In the genomic region with DNA sequence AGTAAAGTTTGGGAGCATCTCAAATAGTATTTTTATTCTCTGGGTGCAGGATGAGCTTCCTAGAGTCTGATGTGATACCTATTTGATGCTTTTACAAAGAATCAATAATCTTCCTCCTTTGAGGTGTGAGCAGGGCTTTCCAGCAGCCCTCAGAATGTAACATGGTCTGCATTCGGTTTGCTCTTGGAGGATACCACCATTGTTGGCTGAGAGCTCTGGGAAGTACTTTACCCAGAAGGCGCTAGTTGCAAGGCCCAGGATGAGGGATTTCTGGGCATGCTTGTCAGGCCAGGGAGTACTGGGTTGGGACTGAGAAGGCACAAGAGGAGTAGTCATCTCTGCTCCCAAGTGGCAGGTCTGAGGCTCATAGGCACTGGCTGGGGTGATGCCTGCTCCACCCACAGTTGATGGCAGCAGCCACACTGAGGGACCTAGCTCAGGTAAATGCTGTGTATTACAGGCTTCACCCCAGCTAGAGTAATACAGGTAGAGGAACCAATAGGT, we compare ENCODE assay signal across 8 cellular contexts. TPM values are rescaled to one million over a fixed set of nuclear protein-coding genes. Genes with fewer than 3 reads are reported as not detected.
DNase-seq lines count a peak whose midpoint lies in the region; ATAC-seq and TF ChIP-seq lines count a peak whose summit lies in the region.
"Not testable (repeated sequence)": the region's sequence is repeated elsewhere in the genome, so short reads cannot be mapped to it uniquely, and the experiment has no call there.

No MANE protein-coding gene starts in this region.

- H3K9me3 Mint-ChIP-seq in activated CD8-positive, alpha-beta T cell treated with anti-CD3 and anti-CD28 coated beads, Interleukin-2, amount 10 ng/mL, durations not matched to agents 7 days and 5 days (ENCODE audit: insufficient read depth) = not testable (repeated sequence)
- H3K9me3 Mint-ChIP-seq in effector memory CD8-positive, alpha-beta T cell = peaks cover 6 to 14% of the 10 kb centered on the region in 2 donors

- peak overlapping the region; percentile 79 for H3K4me3 ChIP-seq in BLaER1
- peak overlapping the region; percentile 97 for H3K4me3 ChIP-seq in Loucy (ENCODE audit: low read length, poor library complexity, severe bottlenecking)
- H3K4me3 ChIP-seq in right lobe of liver = peak overlapping the region in 2 of 3 donors; percentile 73 to 83
- peak overlapping the region; percentile 76 for H3K4me3 ChIP-seq in skeletal muscle cell (ENCODE audit: low read depth, low read length)

- peak overlapping the region; percentile 94 for H3K27ac Mint-ChIP-seq in activated CD8-positive, alpha-beta T cell treated with anti-CD3 and anti-CD28 coated beads, Interleukin-2, amount 10 ng/mL, durations not matched to agents 7 days and 5 days
- H3K27ac Mint-ChIP-seq in effector memory CD8-positive, alpha-beta T cell = peak overlapping the region; percentile 98 to 99

- not testable (repeated sequence) for DNase-seq in activated CD8-positive, alpha-beta T cell treated with anti-CD3 and anti-CD28 coated beads, Interleukin-2, amount 10 ng/mL, durations not matched to agents 7 days and 5 days; effector memory CD8-positive, alpha-beta T cell; right lobe of liver; skeletal muscle cell (ENCODE audit: low read depth)

- WGBS in right lobe of liver (ENCODE audit: insufficient coverage, low coverage, low lambda C conversion rate, missing lambda C conversion rate) = no CpG with 5 or more reads among the region's 2 CpGs

- H4K20me1 ChIP-seq in BLaER1 (peaks cover 71% of the 10 kb centered on the region), Loucy (ENCODE audit: insufficient read depth, low read length, poor library complexity, severe bottlenecking) (peaks cover 14% of the 10 kb centered on the region)

- H3K27me3 Mint-ChIP-seq in activated CD8-positive, alpha-beta T cell treated with anti-CD3 and anti-CD28 coated beads, Interleukin-2, amount 10 ng/mL, durations not matched to agents 7 days and 5 days (ENCODE audit: low read depth); effector memory CD8-positive, alpha-beta T cell: not testable (repeated sequence)

- not testable (repeated sequence) for TF ChIP-seq POLR2A in right lobe of liver (IDR thresholded peaks at IDR 0.05)

- H3K36me3 Mint-ChIP-seq in activated CD8-positive, alpha-beta T cell treated with anti-CD3 and anti-CD28 coated beads, Interleukin-2, amount 10 ng/mL, durations not matched to agents 7 days and 5 days (ENCODE audit: low read depth) = peaks cover 59% of the 10 kb centered on the region
- peaks cover 47% of the 10 kb centered on the region for H3K36me3 Mint-ChIP-seq in effector memory CD8-positive, alpha-beta T cell (ENCODE audit: insufficient read depth)

- H3K4me1 ChIP-seq in BLaER1 = peaks cover 18% of the 10 kb centered on the region
- not testable (repeated sequence) for H3K4me1 ChIP-seq in Loucy (ENCODE audit: insufficient read depth, low read length, poor library complexity, severe bottlenecking)
- H3K4me1 ChIP-seq in right lobe of liver = peaks cover 0 to 30% (median 0%) of the 10 kb centered on the region in 4 donors

- peaks cover 29% of the 10 kb centered on the region for H3K4me1 Mint-ChIP-seq in activated CD8-positive, alpha-beta T cell treated with anti-CD3 and anti-CD28 coated beads, Interleukin-2, amount 10 ng/mL, durations not matched to agents 7 days and 5 days (ENCODE audit: low read depth)
- peaks cover 31 to 32% of the 10 kb centered on the region in 2 donors for H3K4me1 Mint-ChIP-seq in effector memory CD8-positive, alpha-beta T cell (ENCODE audit: low read depth in 2 of 2)

- not testable (repeated sequence) for H3F3A ChIP-seq in Loucy (ENCODE audit: low read depth)

- not testable (repeated sequence) for H3K27me3 ChIP-seq in BLaER1; Loucy (ENCODE audit: insufficient read depth, low read length, poor library complexity, severe bottlenecking); right lobe of liver

- H3K27ac ChIP-seq in BLaER1, right lobe of liver: not testable (repeated sequence)

- not testable (repeated sequence) for H2AFZ ChIP-seq in Loucy (ENCODE audit: low read length)

- TF ChIP-seq CTCF in Loucy (conservative IDR thresholded peaks at IDR 0.05; ENCODE audit: low read length); right lobe of liver (IDR thresholded peaks at IDR 0.05): not testable (repeated sequence)

- intact Hi-C loops in right lobe of liver (cut with DNase I) = not testable (repeated sequence)

- H3K36me3 ChIP-seq in BLaER1 = peaks cover 63% of the 10 kb centered on the region
- H3K36me3 ChIP-seq in Loucy (ENCODE audit: insufficient read depth, low read length); right lobe of liver: not testable (repeated sequence)

- peak overlapping the region; percentile 91 for H3K4me3 Mint-ChIP-seq in activated CD8-positive, alpha-beta T cell treated with anti-CD3 and anti-CD28 coated beads, Interleukin-2, amount 10 ng/mL, durations not matched to agents 7 days and 5 days
- peak overlapping the region; percentile 92 to 97 for H3K4me3 Mint-ChIP-seq in effector memory CD8-positive, alpha-beta T cell

- H3K4me2 ChIP-seq in BLaER1 (peak overlapping the region; percentile 93), Loucy (ENCODE audit: low read depth, low read length, poor library complexity, severe bottlenecking) (peak overlapping the region; percentile 37)

- CTCF ChIA-PET in activated CD8-positive, alpha-beta T cell treated with anti-CD3 and anti-CD28 coated beads, Interleukin-2, amount 10 ng/mL, durations not matched to agents 7 days and 5 days (lab: Charles Lee) = interaction anchor here (1.0 kb wide), 1 partner anchor 167 kb away, joined by 3 read pairs; the partner anchor contains the start of gene ZNF551

- POLR2A ChIA-PET in activated CD8-positive, alpha-beta T cell treated with anti-CD3 and anti-CD28 coated beads, Interleukin-2, amount 10 ng/mL, durations not matched to agents 7 days and 5 days (lab: Charles Lee) = interaction anchor here (0.6 to 1.1 kb wide), 3 partner anchors 9 to 30 kb away, joined by 3 to 5 read pairs (median 4); no protein-coding TSS in a partner anchor

- not testable (repeated sequence) for H3K9me2 ChIP-seq in Loucy (replicated peaks; ENCODE audit: low read depth, low read length)

- ATAC-seq in GM19351 (IDR thresholded peaks at IDR 0.05; ENCODE audit: unreplicated experiment) = peak; percentile 21
- peak; percentile 18 for ATAC-seq in HG02938 (IDR thresholded peaks at IDR 0.05; ENCODE audit: unreplicated experiment)
- not testable (repeated sequence) for ATAC-seq in activated CD8-positive, alpha-beta T cell treated with anti-CD3 and anti-CD28 coated beads, Interleukin-2, amount 10 ng/mL, durations not matched to agents 7 days and 5 days; effector memory CD8-positive, alpha-beta T cell (replicated peaks)
- ATAC-seq in right lobe of liver = peak in 2 of 4 donors; percentile 9 to 44

- H3K9me3 ChIP-seq in BLaER1; Loucy (ENCODE audit: insufficient read depth, low read depth, low read length); right lobe of liver: not testable (repeated sequence)

- H3K79me2 ChIP-seq in Loucy (ENCODE audit: insufficient read depth, low read length) = peaks cover 32% of the 10 kb centered on the region

- not testable (repeated sequence) for H3K9ac ChIP-seq in BLaER1; Loucy (ENCODE audit: low read depth, low read length, poor library complexity, severe bottlenecking)

RNA-seq across cellular contexts. Expression of gene ZNF587, which starts 0.4 kb away (rescaled TPM):
- 10 to 100 TPM; 32.0 to 34.6 TPM for total RNA-seq in activated CD8-positive, alpha-beta T cell treated with anti-CD3 and anti-CD28 coated beads, Interleukin-2, amount 10 ng/mL, durations not matched to agents 7 days and 5 days
- 10 to 100 TPM in 5 of 6 experiments, 1 to 10 TPM in 1; 5.2 to 20.2 (median 12.6) TPM for total RNA-seq in right lobe of liver

RNA-seq across cellular contexts. Expression of gene ZNF587B, which starts 19.1 kb away (rescaled TPM):
- total RNA-seq in activated CD8-positive, alpha-beta T cell treated with anti-CD3 and anti-CD28 coated beads, Interleukin-2, amount 10 ng/mL, durations not matched to agents 7 days and 5 days = 10 to 100 TPM; 18.7 to 22.2 TPM
- 10 to 100 TPM in 3 of 6 experiments, 1 to 10 TPM in 3; 7.2 to 13.1 (median 10.4) TPM for total RNA-seq in right lobe of liver

RNA-seq across cellular contexts. Expression of gene ZNF552, which starts 34.5 kb away (rescaled TPM):
- total RNA-seq in activated CD8-positive, alpha-beta T cell treated with anti-CD3 and anti-CD28 coated beads, Interleukin-2, amount 10 ng/mL, durations not matched to agents 7 days and 5 days = 1 to 10 TPM; 7.1 to 9.7 TPM
- 1 to 10 TPM; 2.6 to 9.0 (median 4.9) TPM for total RNA-seq in right lobe of liver

RNA-seq across cellular contexts. Expression of gene ZNF814, which starts 39.6 kb away (rescaled TPM):
- 10 to 100 TPM; 26.2 to 29.0 TPM for total RNA-seq in activated CD8-positive, alpha-beta T cell treated with anti-CD3 and anti-CD28 coated beads, Interleukin-2, amount 10 ng/mL, durations not matched to agents 7 days and 5 days
- 10 to 100 TPM in 3 of 6 experiments, 1 to 10 TPM in 3; 5.1 to 11.7 (median 8.7) TPM for total RNA-seq in right lobe of liver
